ENCODE assay signal across 26 cellular contexts in genomic region chr9:93645149-93645889, GRCh38.
A peak's percentile ranks its signal among the peaks of the same experiment; 100 is the strongest.
DNase-seq lines count a peak whose midpoint lies in the region; ATAC-seq and TF ChIP-seq lines count a peak whose summit lies in the region.
"Had no signal": no experiment of that assay in that cellular context is flagged by ENCODE, and none has a peak within 500 bp of the region (broad histone marks: within the 10 kb centered on the region; RNA-seq: fewer than 3 reads in every experiment).

No MANE protein-coding gene starts in this region.

- POLR2A ChIA-PET in activated CD4-positive, alpha-beta memory T cell treated with anti-CD3 and anti-CD28 coated beads, Interleukin-2, amount 10 ng/mL, durations not matched to agents 7 days and 5 days (lab: Charles Lee) = no interaction called here
- POLR2A ChIA-PET in activated CD4-positive, alpha-beta memory T cell treated with anti-CD3 and anti-CD28 coated beads for 36 hours (lab: Charles Lee) = no interaction called here

- H3K4me1 Mint-ChIP-seq in activated CD4-positive, alpha-beta memory T cell treated with anti-CD3 and anti-CD28 coated beads, Interleukin-2, amount 10 ng/mL, durations not matched to agents 7 days and 5 days = no peaks in the 10 kb centered on the region
- H3K4me1 Mint-ChIP-seq in activated CD4-positive, alpha-beta memory T cell treated with anti-CD3 and anti-CD28 coated beads for 36 hours (ENCODE audit: low read depth) = no peaks in the 10 kb centered on the region
- H3K4me1 Mint-ChIP-seq in CD14-positive monocyte = no peaks in the 10 kb centered on the region
- no peaks in the 10 kb centered on the region for H3K4me1 Mint-ChIP-seq in glutamatergic neuron (ENCODE audit: low read depth, unreplicated experiment)
- H3K4me1 Mint-ChIP-seq: activated B cell treated with CpG ODN at 0.5 μM for 24 hours; activated naive CD8-positive, alpha-beta T cell treated with anti-CD3 and anti-CD28 coated beads, Interleukin-2, amount 50 U/mL, for 24 hours; activated T-helper 17 cell treated with anti-CD3 and anti-CD28 coated beads, Interleukin-2, amount 50 U/mL, for 72 hours; CD8-positive, alpha-beta memory T cell; endodermal cell; memory B cell had no signal

- ATAC-seq in sciatic nerve = peak; percentile 30
- no peak for ATAC-seq in HG03439 (IDR thresholded peaks at IDR 0.05; ENCODE audit: unreplicated experiment)
- ATAC-seq: activated CD8-positive, alpha-beta T cell treated with anti-CD3 and anti-CD28 coated beads for 36 hours; activated naive CD8-positive, alpha-beta T cell treated with anti-CD3 and anti-CD28 coated beads, Interleukin-2, amount 50 U/mL, for 24 hours; activated T-helper 17 cell treated with anti-CD3 and anti-CD28 coated beads, Interleukin-2, amount 50 U/mL, for 72 hours; gastroesophageal sphincter; naive thymus-derived CD8-positive, alpha-beta T cell; stimulated activated naive CD8-positive, alpha-beta T cell treated with anti-CD3 and anti-CD28 coated beads, Interleukin-15, Interleukin-2, amounts not matched to agents 100 U/mL and 50 U/mL, for 24 hours had no signal

- DNase-seq in activated CD4-positive, alpha-beta memory T cell treated with anti-CD3 and anti-CD28 coated beads, Interleukin-2, amount 10 ng/mL, durations not matched to agents 7 days and 5 days = peak; percentile 15
- no peak for DNase-seq in activated CD4-positive, alpha-beta memory T cell treated with anti-CD3 and anti-CD28 coated beads for 36 hours
- DNase-seq in CD14-positive monocyte (ENCODE audit: low spot score) = peak; percentile 29
- peak; percentile 8 for DNase-seq in glutamatergic neuron
- DNase-seq in sciatic nerve (ENCODE audit: low spot score) = peak; percentile 47
- DNase-seq in NCI-H1092 (lab: John Stamatoyannopoulos, UW) = no peak
- DNase-seq in NCI-H446 (lab: John Stamatoyannopoulos, UW) = no peak
- DNase-seq: activated B cell treated with CpG ODN at 0.5 μM for 24 hours; activated CD8-positive, alpha-beta T cell treated with anti-CD3 and anti-CD28 coated beads for 36 hours; activated naive CD8-positive, alpha-beta T cell treated with anti-CD3 and anti-CD28 coated beads, Interleukin-2, amount 50 U/mL, for 24 hours; AML-193; brain microvascular endothelial cell; endodermal cell; GF-D8; HFFc6; NCI-H1694; NCI-H2171 treated with DMSO at 0.1 percent for 48 hours; stimulated activated CD4-positive, alpha-beta T cell treated with anti-CD3 and anti-CD28 coated beads, Interleukin-4, amount 100 ng/mL, for 4 hours; stimulated activated naive CD8-positive, alpha-beta T cell treated with anti-CD3 and anti-CD28 coated beads, Interleukin-15, Interleukin-2, amounts not matched to agents 100 U/mL and 50 U/mL, for 24 hours; T1000 had no signal

- CTCF ChIA-PET in activated CD4-positive, alpha-beta memory T cell treated with anti-CD3 and anti-CD28 coated beads, Interleukin-2, amount 10 ng/mL, durations not matched to agents 7 days and 5 days (lab: Charles Lee) = no interaction called here
- CTCF ChIA-PET in activated CD4-positive, alpha-beta memory T cell treated with anti-CD3 and anti-CD28 coated beads for 36 hours (lab: Charles Lee) = no interaction called here

- no peaks in the 10 kb centered on the region for H3K9me3 Mint-ChIP-seq in activated CD4-positive, alpha-beta memory T cell treated with anti-CD3 and anti-CD28 coated beads, Interleukin-2, amount 10 ng/mL, durations not matched to agents 7 days and 5 days
- no peaks in the 10 kb centered on the region for H3K9me3 Mint-ChIP-seq in activated CD4-positive, alpha-beta memory T cell treated with anti-CD3 and anti-CD28 coated beads for 36 hours
- H3K9me3 Mint-ChIP-seq in CD14-positive monocyte (no peaks in the 10 kb centered on the region), glutamatergic neuron (ENCODE audit: unreplicated experiment) (peaks cover 3% of the 10 kb centered on the region)
- H3K9me3 Mint-ChIP-seq: activated B cell treated with CpG ODN at 0.5 μM for 24 hours; activated CD8-positive, alpha-beta T cell treated with anti-CD3 and anti-CD28 coated beads for 36 hours; activated naive CD8-positive, alpha-beta T cell treated with anti-CD3 and anti-CD28 coated beads, Interleukin-2, amount 50 U/mL, for 24 hours; activated T-helper 17 cell treated with anti-CD3 and anti-CD28 coated beads, Interleukin-2, amount 50 U/mL, for 72 hours; CD8-positive, alpha-beta memory T cell; endodermal cell; HFFc6; memory B cell; naive thymus-derived CD8-positive, alpha-beta T cell had no signal

- H3K27ac Mint-ChIP-seq in activated CD4-positive, alpha-beta memory T cell treated with anti-CD3 and anti-CD28 coated beads, Interleukin-2, amount 10 ng/mL, durations not matched to agents 7 days and 5 days = no peak overlapping the region
- no peak overlapping the region for H3K27ac Mint-ChIP-seq in activated CD4-positive, alpha-beta memory T cell treated with anti-CD3 and anti-CD28 coated beads for 36 hours
- H3K27ac Mint-ChIP-seq in CD14-positive monocyte (no peak overlapping the region), glutamatergic neuron (ENCODE audit: unreplicated experiment) (no peak overlapping the region)
- H3K27ac Mint-ChIP-seq: activated B cell treated with CpG ODN at 0.5 μM for 24 hours; activated CD8-positive, alpha-beta T cell treated with anti-CD3 and anti-CD28 coated beads for 36 hours; activated naive CD8-positive, alpha-beta T cell treated with anti-CD3 and anti-CD28 coated beads, Interleukin-2, amount 50 U/mL, for 24 hours; activated T-helper 17 cell treated with anti-CD3 and anti-CD28 coated beads, Interleukin-2, amount 50 U/mL, for 72 hours; CD8-positive, alpha-beta memory T cell; endodermal cell; HFFc6; memory B cell had no signal

- no peak for TF ChIP-seq CTCF in CD14-positive monocyte (IDR thresholded peaks at IDR 0.05)
- TF ChIP-seq CTCF in glutamatergic neuron (IDR thresholded peaks at IDR 0.05; ENCODE audit: partially characterized antibody, unreplicated experiment) = no peak

- intact Hi-C loops in activated CD4-positive, alpha-beta memory T cell treated with anti-CD3 and anti-CD28 coated beads for 36 hours (cut with micrococcal nuclease) = no loop called here
- intact Hi-C loops in CD14-positive monocyte (cut with micrococcal nuclease) = no loop called here
- intact Hi-C loops in sciatic nerve (cut with DNase I) = no loop called here

- H3K36me3 Mint-ChIP-seq in activated CD4-positive, alpha-beta memory T cell treated with anti-CD3 and anti-CD28 coated beads, Interleukin-2, amount 10 ng/mL, durations not matched to agents 7 days and 5 days (ENCODE audit: low read depth) = peaks cover 15% of the 10 kb centered on the region
- H3K36me3 Mint-ChIP-seq in activated CD4-positive, alpha-beta memory T cell treated with anti-CD3 and anti-CD28 coated beads for 36 hours = peaks cover 16% of the 10 kb centered on the region
- H3K36me3 Mint-ChIP-seq in CD14-positive monocyte (peaks cover 70 to 78% of the 10 kb centered on the region in 2 donors), glutamatergic neuron (ENCODE audit: unreplicated experiment) (no peaks in the 10 kb centered on the region)

- no peaks in the 10 kb centered on the region for H3K27me3 Mint-ChIP-seq in activated CD4-positive, alpha-beta memory T cell treated with anti-CD3 and anti-CD28 coated beads, Interleukin-2, amount 10 ng/mL, durations not matched to agents 7 days and 5 days
- H3K27me3 Mint-ChIP-seq in activated CD4-positive, alpha-beta memory T cell treated with anti-CD3 and anti-CD28 coated beads for 36 hours = no peaks in the 10 kb centered on the region
- H3K27me3 Mint-ChIP-seq in CD14-positive monocyte (ENCODE audit: low read depth in 3 of 3) (no peaks in the 10 kb centered on the region), glutamatergic neuron (ENCODE audit: unreplicated experiment) (peaks cover 3% of the 10 kb centered on the region)
- H3K27me3 Mint-ChIP-seq: activated B cell treated with CpG ODN at 0.5 μM for 24 hours; activated CD8-positive, alpha-beta T cell treated with anti-CD3 and anti-CD28 coated beads for 36 hours; activated naive CD8-positive, alpha-beta T cell treated with anti-CD3 and anti-CD28 coated beads, Interleukin-2, amount 50 U/mL, for 24 hours; activated T-helper 17 cell treated with anti-CD3 and anti-CD28 coated beads, Interleukin-2, amount 50 U/mL, for 72 hours; CD8-positive, alpha-beta memory T cell; memory B cell; naive thymus-derived CD8-positive, alpha-beta T cell had no signal

- no peak overlapping the region for H3K4me3 Mint-ChIP-seq in activated CD4-positive, alpha-beta memory T cell treated with anti-CD3 and anti-CD28 coated beads, Interleukin-2, amount 10 ng/mL, durations not matched to agents 7 days and 5 days
- no peak overlapping the region for H3K4me3 Mint-ChIP-seq in activated CD4-positive, alpha-beta memory T cell treated with anti-CD3 and anti-CD28 coated beads for 36 hours
- H3K4me3 Mint-ChIP-seq in CD14-positive monocyte (no peak overlapping the region), glutamatergic neuron (ENCODE audit: unreplicated experiment) (no peak overlapping the region)
- H3K4me3 Mint-ChIP-seq: activated B cell treated with CpG ODN at 0.5 μM for 24 hours; activated CD8-positive, alpha-beta T cell treated with anti-CD3 and anti-CD28 coated beads for 36 hours; activated naive CD8-positive, alpha-beta T cell treated with anti-CD3 and anti-CD28 coated beads, Interleukin-2, amount 50 U/mL, for 24 hours; activated T-helper 17 cell treated with anti-CD3 and anti-CD28 coated beads, Interleukin-2, amount 50 U/mL, for 72 hours; CD8-positive, alpha-beta memory T cell; endodermal cell; HFFc6; memory B cell; naive thymus-derived CD8-positive, alpha-beta T cell had no signal

Comparison
In these comparisons a context has a peak if more than half of its experiments do, and no peak if none do; other contexts are left out.
1. DNase-seq: peak in activated CD4-positive, alpha-beta memory T cell treated with anti-CD3 and anti-CD28 coated beads, Interleukin-2, amount 10 ng/mL, durations not matched to agents 7 days and 5 days (single experiment), CD14-positive monocyte (single experiment), glutamatergic neuron (single experiment) and sciatic nerve (single experiment); none in activated CD4-positive, alpha-beta memory T cell treated with anti-CD3 and anti-CD28 coated beads for 36 hours (single experiment), NCI-H1092 (single experiment) and NCI-H446 (0 of 2).